Comparison of ENCODE assay signal across 8 cellular contexts in genomic region chr1:96596226-96596625, GRCh38.
DNase-seq lines count a peak whose midpoint lies in the region; ATAC-seq, FAIRE-seq and TF ChIP-seq lines count a peak whose summit lies in the region.

No MANE protein-coding gene starts in this region.

- TF ChIP-seq POLR2A in testis (IDR thresholded peaks at IDR 0.05) (no peak), suprapubic skin (IDR thresholded peaks at IDR 0.05) (no peak)

- H3K27me3 ChIP-seq in testis (no peaks in the 10 kb centered on the region), suprapubic skin (no peaks in the 10 kb centered on the region)

- in situ Hi-C loops in SK-MEL-5 (cut with HindIII; ENCODE audit: low pct_unique_long_range_greater_than_20kb, low sequenced_read_pairs) = no loop called here

- TF ChIP-seq CTCF in fibroblast of pulmonary artery (IDR thresholded peaks at IDR 0.05; ENCODE audit: low read length, missing control alignments) (peak; percentile 64), testis (IDR thresholded peaks at IDR 0.05) (no peak), suprapubic skin (IDR thresholded peaks at IDR 0.05) (no peak)

- no peak for FAIRE-seq in frontal cortex (lab: Jason Lieb, UNC)

- DNase-seq in COLO668 (lab: John Stamatoyannopoulos, UW; ENCODE audit: unreplicated experiment) = peak; percentile 38
- DNase-seq in SK-MEL-5 (ENCODE audit: low read depth, low spot score) = peak; percentile 60
- peak; percentile 45 for DNase-seq in fibroblast of pulmonary artery (ENCODE audit: low read depth)
- peak; percentile 26 for DNase-seq in testis
- no peak for DNase-seq in frontal cortex (ENCODE audit: low spot score in 2 of 2)
- DNase-seq in suprapubic skin (ENCODE audit: low spot score in 2 of 2) = no peak

- ATAC-seq in GM18870 (IDR thresholded peaks at IDR 0.05; ENCODE audit: unreplicated experiment) (peak; percentile 89), HG03135 (IDR thresholded peaks at IDR 0.05; ENCODE audit: unreplicated experiment) (peak; percentile 65)

- H3K9me3 ChIP-seq in testis = no peaks in the 10 kb centered on the region
- no peaks in the 10 kb centered on the region for H3K9me3 ChIP-seq in suprapubic skin

- no peaks in the 10 kb centered on the region for H3K4me1 ChIP-seq in testis
- no peaks in the 10 kb centered on the region for H3K4me1 ChIP-seq in suprapubic skin

- no peak for TF ChIP-seq EP300 in suprapubic skin (IDR thresholded peaks at IDR 0.05)

- no peak overlapping the region for H3K27ac ChIP-seq in testis
- H3K27ac ChIP-seq in suprapubic skin = no peak overlapping the region

- intact Hi-C loops in testis (cut with DNase I; ENCODE audit: low total_unique reads) = no loop called here

- no peaks in the 10 kb centered on the region for H3K36me3 ChIP-seq in testis (ENCODE audit: low read depth, missing control alignments)
- H3K36me3 ChIP-seq in suprapubic skin = no peaks in the 10 kb centered on the region

- H3K4me3 ChIP-seq in fibroblast of pulmonary artery (replicated peaks; ENCODE audit: low read depth, low read length) (no peak overlapping the region), testis (no peak overlapping the region), suprapubic skin (no peak overlapping the region)

- 58 to 64% methylated on average over 4 of the region's 4 CpGs for WGBS in testis, 2 donors
- 53% methylated on average over 4 of the region's 4 CpGs for WGBS in suprapubic skin

Comparison
In these comparisons a context has a peak if more than half of its experiments do, and no peak if none do; other contexts are left out.
1. DNase-seq: peak in COLO668 (single experiment), SK-MEL-5 (single experiment), fibroblast of pulmonary artery (single experiment) and testis (single experiment); none in frontal cortex (0 of 2) and suprapubic skin (0 of 2).